ENCODE assay signal across 8 cellular contexts in genomic region chr10:26857553-26857952, GRCh38. TPM values are rescaled to one million over a fixed set of nuclear protein-coding genes. Genes with fewer than 3 reads are reported as not detected.
DNase-seq lines count a peak whose midpoint lies in the region; ATAC-seq and TF ChIP-seq lines count a peak whose summit lies in the region.
"Not testable (repeated sequence)": the region's sequence is repeated elsewhere in the genome, so short reads cannot be mapped to it uniquely, and the experiment has no call there.

No MANE protein-coding gene starts in this region.

- DNase-seq in RWPE1 (ENCODE audit: low spot score); activated T-helper 1 cell treated with anti-CD3 and anti-CD28 coated beads, Interleukin-12 subunit alpha, Interleukin-12 subunit beta, Interleukin-2, Interleukin-4 antibody, amounts not matched to agents 30 ng/mL and 10 ng/mL and 1 ng/mL, durations not matched to agents 14 hours and 24 hours and 36 hours (ENCODE audit: low spot score); esophagus squamous epithelium (lab: John Stamatoyannopoulos, UW); neural crest cell (ENCODE audit: low read depth, low spot score): not testable (repeated sequence)

- H3K4me1 Mint-ChIP-seq in activated T-helper 1 cell treated with anti-CD3 and anti-CD28 coated beads, Interleukin-12 subunit alpha, Interleukin-12 subunit beta, Interleukin-2, Interleukin-4 antibody, amounts not matched to agents 30 ng/mL and 10 ng/mL and 1 ng/mL, durations not matched to agents 14 hours and 24 hours and 36 hours (ENCODE audit: low read depth): peaks cover 56% of the 10 kb centered on the region
- H3K4me1 Mint-ChIP-seq in neural crest cell: peaks cover 22% of the 10 kb centered on the region

- ATAC-seq in GM18511 (IDR thresholded peaks at IDR 0.05; ENCODE audit: unreplicated experiment): peak; percentile 24
- peak; percentile 3 for ATAC-seq in GM21515 (IDR thresholded peaks at IDR 0.05; ENCODE audit: unreplicated experiment)
- peak; percentile 9 for ATAC-seq in HG03354 (IDR thresholded peaks at IDR 0.05; ENCODE audit: poor library complexity, severe bottlenecking, unreplicated experiment)

- not testable (repeated sequence) for H3K27ac Mint-ChIP-seq in activated T-helper 1 cell treated with anti-CD3 and anti-CD28 coated beads, Interleukin-12 subunit alpha, Interleukin-12 subunit beta, Interleukin-2, Interleukin-4 antibody, amounts not matched to agents 30 ng/mL and 10 ng/mL and 1 ng/mL, durations not matched to agents 14 hours and 24 hours and 36 hours; neural crest cell (ENCODE audit: unreplicated experiment)

- intact Hi-C loops in activated T-helper 1 cell treated with anti-CD3 and anti-CD28 coated beads, Interleukin-12 subunit alpha, Interleukin-12 subunit beta, Interleukin-2, Interleukin-4 antibody, amounts not matched to agents 30 ng/mL and 10 ng/mL and 1 ng/mL, durations not matched to agents 14 hours and 24 hours and 36 hours (cut with micrococcal nuclease): loop anchor here (5.0 to 10.0 kb wide), 2 partner anchors 53 to 670 kb away; no protein-coding TSS in a partner anchor
- intact Hi-C loops in esophagus squamous epithelium (cut with DNase I): not testable (repeated sequence)

- peak overlapping the region; percentile 97 for H3K4me3 Mint-ChIP-seq in activated T-helper 1 cell treated with anti-CD3 and anti-CD28 coated beads, Interleukin-12 subunit alpha, Interleukin-12 subunit beta, Interleukin-2, Interleukin-4 antibody, amounts not matched to agents 30 ng/mL and 10 ng/mL and 1 ng/mL, durations not matched to agents 14 hours and 24 hours and 36 hours
- H3K4me3 Mint-ChIP-seq in neural crest cell: peak overlapping the region; percentile 99

- not testable (repeated sequence) for H3K27me3 Mint-ChIP-seq in activated T-helper 1 cell treated with anti-CD3 and anti-CD28 coated beads, Interleukin-12 subunit alpha, Interleukin-12 subunit beta, Interleukin-2, Interleukin-4 antibody, amounts not matched to agents 30 ng/mL and 10 ng/mL and 1 ng/mL, durations not matched to agents 14 hours and 24 hours and 36 hours (ENCODE audit: insufficient read depth); neural crest cell (ENCODE audit: low read depth)

- peaks cover 70% of the 10 kb centered on the region for H3K79me2 ChIP-seq in ACC112 (ENCODE audit: control insufficient read depth, insufficient read depth, low read length, unreplicated experiment)

- not testable (repeated sequence) for TF ChIP-seq POLR2A in esophagus squamous epithelium (IDR thresholded peaks at IDR 0.05)

- POLR2A ChIA-PET in RWPE1 (lab: Yijun Ruan, JAX; ENCODE audit: low non-redundant PET): not testable (repeated sequence)

- H3K27ac ChIP-seq in ACC112 (ENCODE audit: low read depth, low read length): peak overlapping the region; percentile 79
- H3K27ac ChIP-seq in RWPE1: peak overlapping the region; percentile 12; the same call in 1 of the 2 replicates
- peak overlapping the region in 3 of 4 donors; percentile 97 to 99 (median 98) for H3K27ac ChIP-seq in esophagus squamous epithelium

- CTCF ChIA-PET in RWPE1 (lab: Yijun Ruan, JAX): interaction anchor here (0.8 kb wide), 2 partner anchors 132 to 1637 kb away, joined by 3 to 4 read pairs; no protein-coding TSS in a partner anchor

- peak overlapping the region; percentile 90 for H3K4me3 ChIP-seq in ACC112 (ENCODE audit: low read depth, low read length)
- H3K4me3 ChIP-seq in esophagus squamous epithelium: not testable (repeated sequence)

- not testable (repeated sequence) for TF ChIP-seq CTCF in RWPE1 (conservative IDR thresholded peaks at IDR 0.05; ENCODE audit: low read depth); esophagus squamous epithelium (IDR thresholded peaks at IDR 0.05); neural crest cell (conservative IDR thresholded peaks at IDR 0.05)

- not testable (repeated sequence) for H3K27me3 ChIP-seq in ACC112 (ENCODE audit: insufficient read depth, low read length); esophagus squamous epithelium

- not testable (repeated sequence) for H3K9me3 Mint-ChIP-seq in activated T-helper 1 cell treated with anti-CD3 and anti-CD28 coated beads, Interleukin-12 subunit alpha, Interleukin-12 subunit beta, Interleukin-2, Interleukin-4 antibody, amounts not matched to agents 30 ng/mL and 10 ng/mL and 1 ng/mL, durations not matched to agents 14 hours and 24 hours and 36 hours; neural crest cell

- H2AFZ ChIP-seq in ACC112 (ENCODE audit: low read length, unreplicated experiment): not testable (repeated sequence)

- not testable (repeated sequence) for H3K36me3 ChIP-seq in ACC112 (ENCODE audit: insufficient read depth, low read length); esophagus squamous epithelium

- H3K4me1 ChIP-seq in ACC112 (ENCODE audit: control insufficient read depth, insufficient read depth, low read length, unreplicated experiment): peaks cover 20% of the 10 kb centered on the region
- H3K4me1 ChIP-seq in esophagus squamous epithelium: peaks cover 15 to 66% (median 28%) of the 10 kb centered on the region in 3 donors

- H3K36me3 Mint-ChIP-seq in activated T-helper 1 cell treated with anti-CD3 and anti-CD28 coated beads, Interleukin-12 subunit alpha, Interleukin-12 subunit beta, Interleukin-2, Interleukin-4 antibody, amounts not matched to agents 30 ng/mL and 10 ng/mL and 1 ng/mL, durations not matched to agents 14 hours and 24 hours and 36 hours (ENCODE audit: low read depth): peaks cover 10% of the 10 kb centered on the region
- H3K36me3 Mint-ChIP-seq in neural crest cell (ENCODE audit: low read depth): not testable (repeated sequence)

- not testable (repeated sequence) for H3K9me3 ChIP-seq in esophagus squamous epithelium

RNA-seq across cellular contexts. Expression of gene ABI1, which starts 3.2 kb away (rescaled TPM):
- total RNA-seq in activated T-helper 1 cell treated with anti-CD3 and anti-CD28 coated beads, Interleukin-12 subunit alpha, Interleukin-12 subunit beta, Interleukin-2, Interleukin-4 antibody, amounts not matched to agents 30 ng/mL and 10 ng/mL and 1 ng/mL, durations not matched to agents 14 hours and 24 hours and 36 hours: 66.6 and 68.0 TPM in 2 replicates
- 10 to 100 TPM; 51.4 to 67.1 (median 63.3) TPM for total RNA-seq in esophagus squamous epithelium
- 27.6 and 30.4 TPM in 2 replicates for total RNA-seq in neural crest cell

Comparison
In these comparisons a context has a peak if more than half of its experiments do, and no peak if none do; other contexts are left out.
1. H3K27ac ChIP-seq: peak in every context shown above with its lines; median percentile 98 in esophagus squamous epithelium; 79 in ACC112; 12 in RWPE1.